18 cellular contexts compared by ENCODE assay signal in the genomic region with DNA sequence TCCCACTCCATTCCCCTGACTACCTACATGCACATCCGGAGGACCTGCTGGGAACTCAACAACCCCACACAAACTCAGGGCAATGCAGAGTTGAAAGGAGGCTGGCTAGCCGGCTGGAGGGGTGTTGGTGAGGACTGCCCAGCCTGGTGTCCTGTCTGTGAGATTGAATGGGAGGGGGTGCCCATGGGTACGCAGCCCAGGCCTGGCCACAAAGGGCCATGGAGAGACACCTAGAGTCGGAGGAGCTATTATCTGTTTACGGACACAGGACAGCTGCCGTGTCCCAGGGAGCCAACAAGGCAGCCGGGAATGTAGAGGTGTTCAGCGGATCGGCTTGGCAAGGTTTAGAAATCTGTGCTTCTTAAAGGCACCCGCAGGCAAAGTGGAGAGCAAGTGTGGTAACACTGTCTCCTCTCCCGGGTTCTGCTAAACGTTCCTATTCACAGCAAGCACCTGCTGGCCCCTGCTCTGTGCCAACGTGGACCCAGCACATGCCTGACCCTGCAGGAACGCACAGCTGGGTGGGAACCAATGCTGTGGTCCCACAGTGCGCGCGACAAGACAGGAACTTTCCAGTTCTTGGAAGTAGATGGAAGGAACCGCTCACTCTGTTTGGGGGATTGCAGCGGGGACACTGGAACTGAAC.
"Had no signal": no experiment of that assay in that cellular context is flagged by ENCODE, and none has a peak within 500 bp of the region (broad histone marks: within the 10 kb centered on the region; RNA-seq: fewer than 3 reads in every experiment).

No MANE protein-coding gene starts in this region.

- H3K4me1 Mint-ChIP-seq: activated naive CD4-positive, alpha-beta T cell treated with anti-CD3 and anti-CD28 coated beads, Interleukin-2, amount 50 U/mL, for 24 hours had no signal

- H3K9me3 Mint-ChIP-seq: activated naive CD4-positive, alpha-beta T cell treated with anti-CD3 and anti-CD28 coated beads, Interleukin-2, amount 50 U/mL, for 24 hours; effector memory CD8-positive, alpha-beta T cell had no signal

- H3K27me3 ChIP-seq: body of pancreas, dorsolateral prefrontal cortex, esophagus muscularis mucosa, right atrium auricular region, spleen, transverse colon had no signal

- H3K27ac Mint-ChIP-seq: activated naive CD4-positive, alpha-beta T cell treated with anti-CD3 and anti-CD28 coated beads, Interleukin-2, amount 50 U/mL, for 24 hours had no signal

- H3K36me3 Mint-ChIP-seq: activated naive CD4-positive, alpha-beta T cell treated with anti-CD3 and anti-CD28 coated beads, Interleukin-2, amount 50 U/mL, for 24 hours had no signal

- H3K36me3 ChIP-seq: prostate gland, right atrium auricular region, spleen, transverse colon had no signal

- H3K27me3 Mint-ChIP-seq: activated naive CD4-positive, alpha-beta T cell treated with anti-CD3 and anti-CD28 coated beads, Interleukin-2, amount 50 U/mL, for 24 hours; effector memory CD8-positive, alpha-beta T cell had no signal

- H3K4me3 Mint-ChIP-seq: activated naive CD4-positive, alpha-beta T cell treated with anti-CD3 and anti-CD28 coated beads, Interleukin-2, amount 50 U/mL, for 24 hours; effector memory CD8-positive, alpha-beta T cell had no signal

- ATAC-seq: body of pancreas; effector memory CD8-positive, alpha-beta T cell; left ventricle myocardium superior; mucosa of descending colon had no signal

- DNase-seq: activated gamma-delta T cell treated with Interleukin-2 at 50 U/mL for 16 hours; activated T-cell treated with anti-CD3 and anti-CD28 coated beads, Interleukin-2, amount 50 U/mL, for 1 hour; anterior cingulate cortex; body of pancreas; effector memory CD8-positive, alpha-beta T cell; glutamatergic neuron; hippocampal formation; left ventricle myocardium superior; mucosa of descending colon; spleen; stimulated activated CD4-positive, alpha-beta T cell treated with anti-CD3 and anti-CD28 coated beads, Interleukin-4, amount 100 ng/mL, for 4 hours; T-helper 9 cell; transverse colon had no signal

- H3K4me3 ChIP-seq: body of pancreas, dorsolateral prefrontal cortex, esophagus muscularis mucosa, mucosa of descending colon, prostate gland, right atrium auricular region, spleen, transverse colon had no signal
